8 cellular contexts compared by ENCODE assay signal in genomic region chr4:101730291-101731117, GRCh38.
A peak's percentile ranks its signal among the peaks of the same experiment; 100 is the strongest.
DNase-seq lines count a peak whose midpoint lies in the region; ATAC-seq and TF ChIP-seq lines count a peak whose summit lies in the region.

No MANE protein-coding gene starts in this region.

- TF ChIP-seq EP300 in sigmoid colon (IDR thresholded peaks at IDR 0.05): no peak

- TF ChIP-seq CTCF in sigmoid colon (IDR thresholded peaks at IDR 0.05): peak in 3 of 4 experiments; percentile 43 to 64 (median 54)

- H3K27me3 ChIP-seq in SJSA1 (replicated peaks) (no peaks in the 10 kb centered on the region), right cardiac atrium (ENCODE audit: control insufficient read depth, insufficient read depth) (no peaks in the 10 kb centered on the region), sigmoid colon (no peaks in the 10 kb centered on the region)

- TF ChIP-seq POLR2A in sigmoid colon (IDR thresholded peaks at IDR 0.05): no peak

- intact Hi-C loops in right cardiac atrium (cut with DNase I): loop anchor here (5.0 kb wide), 2 partner anchors 558 to 563 kb away; no protein-coding TSS in a partner anchor
- intact Hi-C loops in sigmoid colon (cut with DNase I): loop anchor here (2.0 kb wide), 1 partner anchor 562 kb away; no protein-coding TSS in a partner anchor

- H3K9me3 ChIP-seq in SJSA1 (replicated peaks) (no peaks in the 10 kb centered on the region), right cardiac atrium (ENCODE audit: control insufficient read depth, low read length) (no peaks in the 10 kb centered on the region), sigmoid colon (no peaks in the 10 kb centered on the region)

- peak; percentile 35 for DNase-seq in GM04504 (ENCODE audit: low read depth)
- DNase-seq in KG1 (lab: John Stamatoyannopoulos, UW): peak; percentile 56
- peak; percentile 24 to 46 for DNase-seq in SJSA1 (ENCODE audit: low read depth in 1 of 2, low spot score in 2 of 2)
- DNase-seq in activated naive CD8-positive, alpha-beta T cell treated with anti-CD3 and anti-CD28 coated beads, Interleukin-2, amount 50 U/mL, for 16 hours (ENCODE audit: low read depth, low spot score): peak; percentile 4
- DNase-seq in right cardiac atrium: peak; percentile 68 to 77 (median 72)
- peak; percentile 79 for DNase-seq in sigmoid colon
- no peak for DNase-seq in NCI-H774 (lab: John Stamatoyannopoulos, UW)

- ATAC-seq in GM21786 (IDR thresholded peaks at IDR 0.05; ENCODE audit: unreplicated experiment): peak; percentile 97
- peak; percentile 91 to 92 for ATAC-seq in right cardiac atrium

- H3K4me3 ChIP-seq in SJSA1: no peak overlapping the region
- no peak overlapping the region for H3K4me3 ChIP-seq in right cardiac atrium (ENCODE audit: low read length)
- no peak overlapping the region for H3K4me3 ChIP-seq in sigmoid colon

- H3K4me1 ChIP-seq in SJSA1 (replicated peaks) (no peaks in the 10 kb centered on the region), right cardiac atrium (ENCODE audit: control insufficient read depth, insufficient read depth, low read length) (no peaks in the 10 kb centered on the region), sigmoid colon (no peaks in the 10 kb centered on the region)

- H3K27ac ChIP-seq in SJSA1 (no peak overlapping the region), right cardiac atrium (ENCODE audit: low read length) (no peak overlapping the region), sigmoid colon (no peak overlapping the region)

- 44% methylated on average over 4 of the region's 4 CpGs for WGBS in right cardiac atrium
- 52% methylated on average over 4 of the region's 4 CpGs for WGBS in sigmoid colon, 2 donors

- H3K36me3 ChIP-seq in SJSA1 (no peaks in the 10 kb centered on the region), sigmoid colon (no peaks in the 10 kb centered on the region)
